ENCODE assay signal across 1 cellular context in the genomic region with DNA sequence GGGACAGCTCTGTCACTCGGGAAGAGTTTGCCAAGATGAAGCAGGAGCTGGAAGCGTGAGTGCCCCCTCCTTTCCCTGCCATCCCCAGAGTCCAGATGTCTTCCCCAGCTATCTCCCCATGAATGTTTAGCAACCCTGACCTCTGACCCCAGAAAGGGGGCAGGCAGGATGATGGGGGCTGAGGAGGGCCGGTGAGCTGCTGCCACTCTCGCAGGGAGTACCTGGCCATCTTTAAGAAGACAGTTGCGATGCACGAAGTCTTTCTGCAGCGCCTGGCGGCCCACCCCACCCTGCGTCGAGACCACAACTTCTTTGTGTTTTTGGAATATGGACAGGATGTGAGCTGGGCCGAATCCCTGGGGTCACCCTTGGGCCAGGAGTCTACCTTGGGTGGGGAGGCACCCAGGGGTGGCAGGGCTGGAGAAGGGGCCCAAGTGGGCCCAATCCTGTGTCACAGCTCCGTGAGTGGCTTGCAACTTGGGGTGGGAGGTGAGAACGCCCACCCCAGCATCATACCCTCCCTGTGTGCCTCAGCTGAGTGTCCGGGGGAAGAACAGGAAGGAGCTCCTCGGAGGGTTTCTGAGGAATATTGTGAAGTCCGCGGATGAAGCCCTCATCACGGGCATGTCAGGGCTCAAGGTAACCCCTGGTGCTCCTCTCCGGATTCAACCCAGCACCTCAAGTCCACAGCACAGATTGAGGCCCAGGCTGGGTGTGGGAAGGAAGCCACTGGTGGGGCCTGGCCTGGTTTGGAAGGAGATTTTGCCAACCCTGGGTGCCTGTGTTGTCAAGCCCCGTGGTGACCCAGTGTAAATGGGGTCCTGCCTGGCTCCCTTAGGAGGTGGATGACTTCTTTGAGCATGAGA.
A peak's percentile ranks its signal among the peaks of the same experiment; 100 is the strongest.
TF ChIP-seq lines count a peak whose summit lies in the region.

No MANE protein-coding gene starts in this region.

TF ChIP-seq in K562, 482 proteins besides CTCF, POLR2A, EP300 and RAD21:
- TF ChIP-seq, protein P1, sequence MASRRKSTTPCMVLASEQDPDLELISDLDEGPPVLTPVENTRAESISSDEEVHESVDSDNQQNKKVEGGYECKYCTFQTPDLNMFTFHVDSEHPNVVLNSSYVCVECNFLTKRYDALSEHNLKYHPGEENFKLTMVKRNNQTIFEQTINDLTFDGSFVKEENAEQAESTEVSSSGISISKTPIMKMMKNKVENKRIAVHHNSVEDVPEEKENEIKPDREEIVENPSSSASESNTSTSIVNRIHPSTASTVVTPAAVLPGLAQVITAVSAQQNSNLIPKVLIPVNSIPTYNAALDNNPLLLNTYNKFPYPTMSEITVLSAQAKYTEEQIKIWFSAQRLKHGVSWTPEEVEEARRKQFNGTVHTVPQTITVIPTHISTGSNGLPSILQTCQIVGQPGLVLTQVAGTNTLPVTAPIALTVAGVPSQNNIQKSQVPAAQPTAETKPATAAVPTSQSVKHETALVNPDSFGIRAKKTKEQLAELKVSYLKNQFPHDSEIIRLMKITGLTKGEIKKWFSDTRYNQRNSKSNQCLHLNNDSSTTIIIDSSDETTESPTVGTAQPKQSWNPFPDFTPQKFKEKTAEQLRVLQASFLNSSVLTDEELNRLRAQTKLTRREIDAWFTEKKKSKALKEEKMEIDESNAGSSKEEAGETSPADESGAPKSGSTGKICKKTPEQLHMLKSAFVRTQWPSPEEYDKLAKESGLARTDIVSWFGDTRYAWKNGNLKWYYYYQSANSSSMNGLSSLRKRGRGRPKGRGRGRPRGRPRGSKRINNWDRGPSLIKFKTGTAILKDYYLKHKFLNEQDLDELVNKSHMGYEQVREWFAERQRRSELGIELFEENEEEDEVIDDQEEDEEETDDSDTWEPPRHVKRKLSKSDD (conservative IDR thresholded peaks at IDR 0.05; ENCODE audit: low read length): no peak
- TF ChIP-seq, protein P2, sequence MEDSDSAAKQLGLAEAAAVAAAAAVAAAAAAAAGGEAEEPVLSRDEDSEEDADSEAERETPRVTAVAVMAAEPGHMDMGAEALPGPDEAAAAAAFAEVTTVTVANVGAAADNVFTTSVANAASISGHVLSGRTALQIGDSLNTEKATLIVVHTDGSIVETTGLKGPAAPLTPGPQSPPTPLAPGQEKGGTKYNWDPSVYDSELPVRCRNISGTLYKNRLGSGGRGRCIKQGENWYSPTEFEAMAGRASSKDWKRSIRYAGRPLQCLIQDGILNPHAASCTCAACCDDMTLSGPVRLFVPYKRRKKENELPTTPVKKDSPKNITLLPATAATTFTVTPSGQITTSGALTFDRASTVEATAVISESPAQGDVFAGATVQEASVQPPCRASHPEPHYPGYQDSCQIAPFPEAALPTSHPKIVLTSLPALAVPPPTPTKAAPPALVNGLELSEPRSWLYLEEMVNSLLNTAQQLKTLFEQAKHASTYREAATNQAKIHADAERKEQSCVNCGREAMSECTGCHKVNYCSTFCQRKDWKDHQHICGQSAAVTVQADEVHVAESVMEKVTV (CRISPR knock-in tag; IDR thresholded peaks at IDR 0.05): no peak
- TF ChIP-seq MYNN (IDR thresholded peaks at IDR 0.05): no peak
- no peak for TF ChIP-seq MYNN (CRISPR knock-in tag; IDR thresholded peaks at IDR 0.05)
- TF ChIP-seq ZNF274 (IDR thresholded peaks at IDR 0.05; ENCODE audit: borderline replicate concordance, low read depth, low read length): no peak
- no peak for TF ChIP-seq NCOA1 (IDR thresholded peaks at IDR 0.05; ENCODE audit: low read depth)
- TF ChIP-seq OTX1 (CRISPR knock-in tag; IDR thresholded peaks at IDR 0.05): no peak
- TF ChIP-seq ZFX (CRISPR knock-in tag; IDR thresholded peaks at IDR 0.05): no peak
- TF ChIP-seq, protein P3, sequence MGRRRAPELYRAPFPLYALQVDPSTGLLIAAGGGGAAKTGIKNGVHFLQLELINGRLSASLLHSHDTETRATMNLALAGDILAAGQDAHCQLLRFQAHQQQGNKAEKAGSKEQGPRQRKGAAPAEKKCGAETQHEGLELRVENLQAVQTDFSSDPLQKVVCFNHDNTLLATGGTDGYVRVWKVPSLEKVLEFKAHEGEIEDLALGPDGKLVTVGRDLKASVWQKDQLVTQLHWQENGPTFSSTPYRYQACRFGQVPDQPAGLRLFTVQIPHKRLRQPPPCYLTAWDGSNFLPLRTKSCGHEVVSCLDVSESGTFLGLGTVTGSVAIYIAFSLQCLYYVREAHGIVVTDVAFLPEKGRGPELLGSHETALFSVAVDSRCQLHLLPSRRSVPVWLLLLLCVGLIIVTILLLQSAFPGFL (CRISPR knock-in tag; IDR thresholded peaks at IDR 0.05): no peak
- no peak for TF ChIP-seq L3MBTL2 (IDR thresholded peaks at IDR 0.05)
- TF ChIP-seq ZNF644 (tag; IDR thresholded peaks at IDR 0.05; ENCODE audit: low read depth): no peak
- TF ChIP-seq BRD4 (IDR thresholded peaks at IDR 0.05): no peak
- TF ChIP-seq, protein P4, sequence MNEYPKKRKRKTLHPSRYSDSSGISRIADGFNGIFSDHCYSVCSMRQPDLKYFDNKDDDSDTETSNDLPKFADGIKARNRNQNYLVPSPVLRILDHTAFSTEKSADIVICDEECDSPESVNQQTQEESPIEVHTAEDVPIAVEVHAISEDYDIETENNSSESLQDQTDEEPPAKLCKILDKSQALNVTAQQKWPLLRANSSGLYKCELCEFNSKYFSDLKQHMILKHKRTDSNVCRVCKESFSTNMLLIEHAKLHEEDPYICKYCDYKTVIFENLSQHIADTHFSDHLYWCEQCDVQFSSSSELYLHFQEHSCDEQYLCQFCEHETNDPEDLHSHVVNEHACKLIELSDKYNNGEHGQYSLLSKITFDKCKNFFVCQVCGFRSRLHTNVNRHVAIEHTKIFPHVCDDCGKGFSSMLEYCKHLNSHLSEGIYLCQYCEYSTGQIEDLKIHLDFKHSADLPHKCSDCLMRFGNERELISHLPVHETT (CRISPR knock-in tag; conservative IDR thresholded peaks at IDR 0.05 in 1 of 2, IDR thresholded peaks at IDR 0.05 in 1 of 2): no peak
- TF ChIP-seq GTF2A2 (tag; IDR thresholded peaks at IDR 0.05): no peak
- no peak for TF ChIP-seq ZFP36 (IDR thresholded peaks at IDR 0.05; ENCODE audit: low read depth, low read length, partially characterized antibody)
- no peak for TF ChIP-seq ZNF77 (CRISPR knock-in tag; IDR thresholded peaks at IDR 0.05)
- TF ChIP-seq SMAD2 (IDR thresholded peaks at IDR 0.05; ENCODE audit: low read depth, low read length): no peak
- TF ChIP-seq ZKSCAN3 (CRISPR knock-in tag; IDR thresholded peaks at IDR 0.05): no peak
- no peak for TF ChIP-seq SAP30 (IDR thresholded peaks at IDR 0.05; ENCODE audit: borderline replicate concordance, insufficient read depth, low read depth, low read length, poor library complexity, severe bottlenecking)
- no peak for TF ChIP-seq CBX3 (IDR thresholded peaks at IDR 0.05; ENCODE audit: borderline replicate concordance in 1 of 2, low read length in 2 of 2)
- peak; percentile 35; the same call in 1 of the 2 replicates for TF ChIP-seq RBFOX2 (IDR thresholded peaks at IDR 0.05; ENCODE audit: low read depth, low read length)
- TF ChIP-seq ZNF75A (CRISPR knock-in tag; IDR thresholded peaks at IDR 0.05): no peak
- TF ChIP-seq, protein P5, sequence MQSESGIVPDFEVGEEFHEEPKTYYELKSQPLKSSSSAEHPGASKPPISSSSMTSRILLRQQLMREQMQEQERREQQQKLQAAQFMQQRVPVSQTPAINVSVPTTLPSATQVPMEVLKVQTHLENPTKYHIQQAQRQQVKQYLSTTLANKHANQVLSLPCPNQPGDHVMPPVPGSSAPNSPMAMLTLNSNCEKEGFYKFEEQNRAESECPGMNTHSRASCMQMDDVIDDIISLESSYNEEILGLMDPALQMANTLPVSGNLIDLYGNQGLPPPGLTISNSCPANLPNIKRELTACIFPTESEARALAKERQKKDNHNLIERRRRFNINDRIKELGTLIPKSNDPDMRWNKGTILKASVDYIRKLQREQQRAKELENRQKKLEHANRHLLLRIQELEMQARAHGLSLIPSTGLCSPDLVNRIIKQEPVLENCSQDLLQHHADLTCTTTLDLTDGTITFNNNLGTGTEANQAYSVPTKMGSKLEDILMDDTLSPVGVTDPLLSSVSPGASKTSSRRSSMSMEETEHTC (IDR thresholded peaks at IDR 0.05): no peak
- TF ChIP-seq, protein P6, sequence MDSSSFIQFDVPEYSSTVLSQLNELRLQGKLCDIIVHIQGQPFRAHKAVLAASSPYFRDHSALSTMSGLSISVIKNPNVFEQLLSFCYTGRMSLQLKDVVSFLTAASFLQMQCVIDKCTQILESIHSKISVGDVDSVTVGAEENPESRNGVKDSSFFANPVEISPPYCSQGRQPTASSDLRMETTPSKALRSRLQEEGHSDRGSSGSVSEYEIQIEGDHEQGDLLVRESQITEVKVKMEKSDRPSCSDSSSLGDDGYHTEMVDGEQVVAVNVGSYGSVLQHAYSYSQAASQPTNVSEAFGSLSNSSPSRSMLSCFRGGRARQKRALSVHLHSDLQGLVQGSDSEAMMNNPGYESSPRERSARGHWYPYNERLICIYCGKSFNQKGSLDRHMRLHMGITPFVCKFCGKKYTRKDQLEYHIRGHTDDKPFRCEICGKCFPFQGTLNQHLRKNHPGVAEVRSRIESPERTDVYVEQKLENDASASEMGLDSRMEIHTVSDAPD (CRISPR knock-in tag; IDR thresholded peaks at IDR 0.05): no peak
- no peak for TF ChIP-seq NFRKB (IDR thresholded peaks at IDR 0.05; ENCODE audit: low read depth)
- TF ChIP-seq NUFIP1 (IDR thresholded peaks at IDR 0.05; ENCODE audit: partially characterized antibody): no peak
- TF ChIP-seq JUNB (CRISPR knock-in tag; conservative IDR thresholded peaks at IDR 0.05): no peak
- no peak for TF ChIP-seq NR1H2 (CRISPR knock-in tag; IDR thresholded peaks at IDR 0.05)
- TF ChIP-seq, protein P7, sequence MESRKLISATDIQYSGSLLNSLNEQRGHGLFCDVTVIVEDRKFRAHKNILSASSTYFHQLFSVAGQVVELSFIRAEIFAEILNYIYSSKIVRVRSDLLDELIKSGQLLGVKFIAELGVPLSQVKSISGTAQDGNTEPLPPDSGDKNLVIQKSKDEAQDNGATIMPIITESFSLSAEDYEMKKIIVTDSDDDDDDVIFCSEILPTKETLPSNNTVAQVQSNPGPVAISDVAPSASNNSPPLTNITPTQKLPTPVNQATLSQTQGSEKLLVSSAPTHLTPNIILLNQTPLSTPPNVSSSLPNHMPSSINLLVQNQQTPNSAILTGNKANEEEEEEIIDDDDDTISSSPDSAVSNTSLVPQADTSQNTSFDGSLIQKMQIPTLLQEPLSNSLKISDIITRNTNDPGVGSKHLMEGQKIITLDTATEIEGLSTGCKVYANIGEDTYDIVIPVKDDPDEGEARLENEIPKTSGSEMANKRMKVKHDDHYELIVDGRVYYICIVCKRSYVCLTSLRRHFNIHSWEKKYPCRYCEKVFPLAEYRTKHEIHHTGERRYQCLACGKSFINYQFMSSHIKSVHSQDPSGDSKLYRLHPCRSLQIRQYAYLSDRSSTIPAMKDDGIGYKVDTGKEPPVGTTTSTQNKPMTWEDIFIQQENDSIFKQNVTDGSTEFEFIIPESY (CRISPR knock-in tag; IDR thresholded peaks at IDR 0.05): 0 out of 2 replicates have a peak, but pooled peaks have one; percentile 23
- TF ChIP-seq, protein P8, sequence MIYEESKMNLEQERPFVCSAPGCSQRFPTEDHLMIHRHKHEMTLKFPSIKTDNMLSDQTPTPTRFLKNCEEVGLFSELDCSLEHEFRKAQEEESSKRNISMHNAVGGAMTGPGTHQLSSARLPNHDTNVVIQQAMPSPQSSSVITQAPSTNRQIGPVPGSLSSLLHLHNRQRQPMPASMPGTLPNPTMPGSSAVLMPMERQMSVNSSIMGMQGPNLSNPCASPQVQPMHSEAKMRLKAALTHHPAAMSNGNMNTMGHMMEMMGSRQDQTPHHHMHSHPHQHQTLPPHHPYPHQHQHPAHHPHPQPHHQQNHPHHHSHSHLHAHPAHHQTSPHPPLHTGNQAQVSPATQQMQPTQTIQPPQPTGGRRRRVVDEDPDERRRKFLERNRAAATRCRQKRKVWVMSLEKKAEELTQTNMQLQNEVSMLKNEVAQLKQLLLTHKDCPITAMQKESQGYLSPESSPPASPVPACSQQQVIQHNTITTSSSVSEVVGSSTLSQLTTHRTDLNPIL (CRISPR knock-in tag; IDR thresholded peaks at IDR 0.05): no peak
- TF ChIP-seq NR2C1 (IDR thresholded peaks at IDR 0.05): peak; percentile 60
- peak; percentile 69 for TF ChIP-seq NR2C1 (tag; IDR thresholded peaks at IDR 0.05)
- TF ChIP-seq ZNF696 (CRISPR knock-in tag; conservative IDR thresholded peaks at IDR 0.05): no peak
- TF ChIP-seq NFE2 (IDR thresholded peaks at IDR 0.05; ENCODE audit: low read depth): no peak
- TF ChIP-seq SOX6 (IDR thresholded peaks at IDR 0.05): no peak
- TF ChIP-seq, protein P9, sequence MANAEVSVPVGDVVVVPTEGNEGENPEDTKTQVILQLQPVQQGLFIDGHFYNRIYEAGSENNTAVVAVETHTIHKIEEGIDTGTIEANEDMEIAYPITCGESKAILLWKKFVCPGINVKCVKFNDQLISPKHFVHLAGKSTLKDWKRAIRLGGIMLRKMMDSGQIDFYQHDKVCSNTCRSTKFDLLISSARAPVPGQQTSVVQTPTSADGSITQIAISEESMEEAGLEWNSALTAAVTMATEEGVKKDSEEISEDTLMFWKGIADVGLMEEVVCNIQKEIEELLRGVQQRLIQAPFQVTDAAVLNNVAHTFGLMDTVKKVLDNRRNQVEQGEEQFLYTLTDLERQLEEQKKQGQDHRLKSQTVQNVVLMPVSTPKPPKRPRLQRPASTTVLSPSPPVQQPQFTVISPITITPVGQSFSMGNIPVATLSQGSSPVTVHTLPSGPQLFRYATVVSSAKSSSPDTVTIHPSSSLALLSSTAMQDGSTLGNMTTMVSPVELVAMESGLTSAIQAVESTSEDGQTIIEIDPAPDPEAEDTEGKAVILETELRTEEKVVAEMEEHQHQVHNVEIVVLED (CRISPR knock-in tag; IDR thresholded peaks at IDR 0.05): no peak
- no peak for TF ChIP-seq PTTG1 (tag; IDR thresholded peaks at IDR 0.05; ENCODE audit: low read depth)
- peak; percentile 51 for TF ChIP-seq NR2C2 (CRISPR knock-in tag; IDR thresholded peaks at IDR 0.05)
- peak; percentile 66 for TF ChIP-seq NR2C2 (tag; IDR thresholded peaks at IDR 0.05)
- peak; percentile 9 for TF ChIP-seq RBM22 (IDR thresholded peaks at IDR 0.05; ENCODE audit: low read depth, low read length, poor library complexity, severe bottlenecking)
- TF ChIP-seq IRF2 (CRISPR knock-in tag; IDR thresholded peaks at IDR 0.05): no peak
- no peak for TF ChIP-seq ZNF408 (CRISPR knock-in tag; IDR thresholded peaks at IDR 0.05; ENCODE audit: low read depth)
- TF ChIP-seq, protein P10, sequence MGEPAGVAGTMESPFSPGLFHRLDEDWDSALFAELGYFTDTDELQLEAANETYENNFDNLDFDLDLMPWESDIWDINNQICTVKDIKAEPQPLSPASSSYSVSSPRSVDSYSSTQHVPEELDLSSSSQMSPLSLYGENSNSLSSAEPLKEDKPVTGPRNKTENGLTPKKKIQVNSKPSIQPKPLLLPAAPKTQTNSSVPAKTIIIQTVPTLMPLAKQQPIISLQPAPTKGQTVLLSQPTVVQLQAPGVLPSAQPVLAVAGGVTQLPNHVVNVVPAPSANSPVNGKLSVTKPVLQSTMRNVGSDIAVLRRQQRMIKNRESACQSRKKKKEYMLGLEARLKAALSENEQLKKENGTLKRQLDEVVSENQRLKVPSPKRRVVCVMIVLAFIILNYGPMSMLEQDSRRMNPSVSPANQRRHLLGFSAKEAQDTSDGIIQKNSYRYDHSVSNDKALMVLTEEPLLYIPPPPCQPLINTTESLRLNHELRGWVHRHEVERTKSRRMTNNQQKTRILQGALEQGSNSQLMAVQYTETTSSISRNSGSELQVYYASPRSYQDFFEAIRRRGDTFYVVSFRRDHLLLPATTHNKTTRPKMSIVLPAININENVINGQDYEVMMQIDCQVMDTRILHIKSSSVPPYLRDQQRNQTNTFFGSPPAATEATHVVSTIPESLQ (CRISPR knock-in tag; IDR thresholded peaks at IDR 0.05): no peak
- no peak for TF ChIP-seq ZNF184 (CRISPR knock-in tag; IDR thresholded peaks at IDR 0.05)
- no peak for TF ChIP-seq ZNF354B (CRISPR knock-in tag; IDR thresholded peaks at IDR 0.05)
